10 cellular contexts compared by ENCODE assay signal in genomic region chr18:75896865-75897264, GRCh38.
A peak's percentile ranks its signal among the peaks of the same experiment; 100 is the strongest.
DNase-seq lines count a peak whose midpoint lies in the region; TF ChIP-seq lines count a peak whose summit lies in the region.
"Had no signal": no experiment of that assay in that cellular context is flagged by ENCODE, and none has a peak within 500 bp of the region (broad histone marks: within the 10 kb centered on the region; RNA-seq: fewer than 3 reads in every experiment).

No MANE protein-coding gene starts in this region.

- H3K4me1 ChIP-seq in mesenchymal stem cell (ENCODE audit: control insufficient read depth, insufficient read depth, low read depth, low read length) (no peaks in the 10 kb centered on the region), Peyer's patch (no peaks in the 10 kb centered on the region)

- TF ChIP-seq POLR2A in Peyer's patch (IDR thresholded peaks at IDR 0.05): no peak

- 60% methylated on average over 5 of the region's 5 CpGs for WGBS in mesenchymal stem cell

- no peak overlapping the region for H3K4ac ChIP-seq in mesenchymal stem cell (ENCODE audit: low read depth in 1 of 2, low read length in 2 of 2)

- H3K36me3 Mint-ChIP-seq in mesothelial cell of epicardium: no peaks in the 10 kb centered on the region

- no peaks in the 10 kb centered on the region for H3K79me1 ChIP-seq in mesenchymal stem cell (replicated peaks; ENCODE audit: low read length, poor library complexity, severe bottlenecking)

- H3K27me3 ChIP-seq in kidney epithelial cell (ENCODE audit: control insufficient read depth, insufficient read depth, low read length) (no peaks in the 10 kb centered on the region), mesenchymal stem cell (ENCODE audit: control insufficient read depth in 1 of 2, insufficient read depth in 1 of 2, low read length in 2 of 2) (no peaks in the 10 kb centered on the region), Peyer's patch (no peaks in the 10 kb centered on the region)

- H3K9ac ChIP-seq in mesenchymal stem cell (ENCODE audit: low read length): no peak overlapping the region

- H3K4me3 ChIP-seq in kidney epithelial cell (ENCODE audit: low read depth, low read length) (no peak overlapping the region), mesenchymal stem cell (ENCODE audit: insufficient read depth in 1 of 2, low read depth in 1 of 2, low read length in 2 of 2) (no peak overlapping the region), Peyer's patch (no peak overlapping the region)

- H3K14ac ChIP-seq in mesenchymal stem cell (ENCODE audit: low read length in 2 of 2): no peak overlapping the region

- H4K8ac ChIP-seq in mesenchymal stem cell (ENCODE audit: low read length): no peak overlapping the region

- H3K4me3 Mint-ChIP-seq in mesothelial cell of epicardium: no peak overlapping the region

- no peak overlapping the region for H2BK5ac ChIP-seq in mesenchymal stem cell (ENCODE audit: low read depth, low read length, poor library complexity, severe bottlenecking)

- H3K23ac ChIP-seq in mesenchymal stem cell (ENCODE audit: low read length in 2 of 2): no peak overlapping the region

- H2BK15ac ChIP-seq in mesenchymal stem cell (ENCODE audit: low read depth, poor library complexity, severe bottlenecking): no peak overlapping the region

- peaks cover 12% of the 10 kb centered on the region for H3K9me3 Mint-ChIP-seq in mesothelial cell of epicardium

- H3K27ac ChIP-seq in RWPE1 (no peak overlapping the region), mesenchymal stem cell (ENCODE audit: low read length, poor library complexity, severe bottlenecking) (no peak overlapping the region), Peyer's patch (no peak overlapping the region)

- H2BK12ac ChIP-seq in mesenchymal stem cell (ENCODE audit: low read length in 2 of 2): no peak overlapping the region

- H3K4me2 ChIP-seq in mesenchymal stem cell (ENCODE audit: low read length, poor library complexity, severe bottlenecking): no peak overlapping the region

- H3K36me3 ChIP-seq in kidney epithelial cell (ENCODE audit: control insufficient read depth, insufficient read depth, low read length) (no peaks in the 10 kb centered on the region), mesenchymal stem cell (ENCODE audit: control insufficient read depth in 1 of 2, insufficient read depth in 2 of 2, low read depth in 1 of 2, low read length in 2 of 2) (no peaks in the 10 kb centered on the region), Peyer's patch (no peaks in the 10 kb centered on the region)

- DNase-seq in D341Med (ENCODE audit: low spot score) (peak; percentile 76), NCI-H1092 treated with DMSO at 0.1 percent for 48 hours (lab: John Stamatoyannopoulos, UW) (peak; percentile 79), RWPE1 (ENCODE audit: low spot score) (peak; percentile 26), kidney epithelial cell (ENCODE audit: low read depth) (no peak), mesothelial cell of epicardium (ENCODE audit: low spot score in 2 of 2, unreplicated experiment in 2 of 2) (no peak), mesenchymal stem cell (no peak), NOMO-1 treated with DMSO at 0.1 percent for 48 hours (lab: John Stamatoyannopoulos, UW; ENCODE audit: unreplicated experiment) (no peak), Peyer's patch (no peak)
- DNase-seq: activated T-cell treated with anti-CD3 and anti-CD28 coated beads for 4 hours; stimulated activated naive CD4-positive, alpha-beta T cell had no signal

- H2BK120ac ChIP-seq in mesenchymal stem cell (ENCODE audit: low read depth, low read length): no peak overlapping the region

- no peak overlapping the region for H4K91ac ChIP-seq in mesenchymal stem cell (ENCODE audit: low read length)

- peaks cover 7% of the 10 kb centered on the region for H3K4me1 Mint-ChIP-seq in mesothelial cell of epicardium

- no peak overlapping the region for H2AK5ac ChIP-seq in mesenchymal stem cell (ENCODE audit: low read length, severe bottlenecking)

- no peak; the same call in 1 of the 2 replicates for TF ChIP-seq CTCF in RWPE1 (conservative IDR thresholded peaks at IDR 0.05; ENCODE audit: low read depth)
- peak; percentile 25 for TF ChIP-seq CTCF in kidney epithelial cell (IDR thresholded peaks at IDR 0.05; ENCODE audit: insufficient read depth, low read length, poor library complexity, severe bottlenecking)
- TF ChIP-seq CTCF in mesothelial cell of epicardium (IDR thresholded peaks at IDR 0.05; ENCODE audit: unreplicated experiment): no peak
- TF ChIP-seq CTCF in Peyer's patch (IDR thresholded peaks at IDR 0.05): no peak

- CTCF ChIA-PET in RWPE1 (lab: Yijun Ruan, JAX): interaction anchor here (0.6 kb wide), 1 partner anchor 120 kb away, joined by 4 read pairs; no protein-coding TSS in a partner anchor

- no peak overlapping the region for H3K27ac Mint-ChIP-seq in mesothelial cell of epicardium

- no peak overlapping the region for H3K18ac ChIP-seq in mesenchymal stem cell (ENCODE audit: low read depth in 1 of 2, low read length in 2 of 2)

- no peaks in the 10 kb centered on the region for H3K27me3 Mint-ChIP-seq in mesothelial cell of epicardium (ENCODE audit: low read depth)

- H2AFZ ChIP-seq in mesenchymal stem cell (ENCODE audit: low read depth, low read length): no peak overlapping the region

- POLR2A ChIA-PET in RWPE1 (lab: Yijun Ruan, JAX; ENCODE audit: low non-redundant PET): no interaction called here

- H3K9me3 ChIP-seq in mesenchymal stem cell (ENCODE audit: control insufficient read depth, low read length): no peaks in the 10 kb centered on the region
- no peaks in the 10 kb centered on the region for H3K9me3 ChIP-seq in Peyer's patch

Comparison
In these comparisons a context has a peak if more than half of its experiments do, and no peak if none do; other contexts are left out.
1. DNase-seq: peak in D341Med (single experiment), NCI-H1092 treated with DMSO at 0.1 percent for 48 hours (single experiment) and RWPE1 (single experiment); none in kidney epithelial cell (single experiment), mesothelial cell of epicardium (0 of 2), mesenchymal stem cell (single experiment), NOMO-1 treated with DMSO at 0.1 percent for 48 hours (single experiment) and Peyer's patch (0 of 3).